1 cellular context compared by ENCODE assay signal in the genomic region with DNA sequence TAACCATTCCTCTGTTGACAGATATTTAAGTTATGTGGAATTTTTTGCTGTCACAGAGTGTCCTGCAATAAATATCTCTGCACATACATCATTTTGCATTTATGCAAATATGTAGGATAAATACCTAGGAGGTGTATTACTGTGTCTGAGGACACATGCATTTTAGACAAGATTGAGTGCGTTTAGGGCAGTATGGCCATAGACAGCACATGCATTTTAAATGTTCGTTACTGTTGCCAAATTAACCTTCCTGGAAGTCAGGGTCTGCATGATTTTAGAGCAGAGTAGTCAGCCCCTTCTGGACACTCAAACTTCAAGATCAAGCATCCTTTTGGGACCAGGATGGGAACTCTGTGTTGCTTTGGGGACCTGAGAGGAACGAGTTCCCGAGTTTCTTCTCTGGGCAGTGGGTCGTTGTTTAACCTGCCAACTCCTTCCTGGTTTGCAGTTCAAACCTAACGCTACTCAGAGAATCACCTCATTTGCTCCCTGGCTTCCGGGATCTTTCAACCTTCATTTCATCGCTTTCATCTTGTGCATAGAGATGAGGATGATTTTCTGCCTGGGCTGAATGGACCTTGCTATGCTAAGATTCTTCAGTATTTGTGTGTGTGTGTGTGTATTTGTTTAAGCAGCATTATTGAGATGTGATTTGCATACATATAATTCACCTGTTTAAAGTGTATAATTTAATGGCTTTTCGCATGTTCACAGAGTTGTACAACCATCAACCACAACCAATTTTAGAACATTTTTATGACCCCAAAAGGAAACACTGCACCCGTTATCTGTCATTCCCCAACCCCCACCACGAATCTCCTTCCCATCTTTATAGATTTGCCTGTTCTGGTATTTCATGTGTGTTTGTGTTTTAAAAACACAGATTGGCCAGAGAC.
TF ChIP-seq lines count a peak whose summit lies in the region.

No MANE protein-coding gene starts in this region.

TF ChIP-seq in HepG2, 621 proteins besides CTCF, POLR2A, EP300 and RAD21 (continued from another document):
- TF ChIP-seq ARID4A (CRISPR knock-in tag; IDR thresholded peaks at IDR 0.05; ENCODE audit: borderline replicate concordance): no peak
- TF ChIP-seq CENPT (CRISPR knock-in tag; IDR thresholded peaks at IDR 0.05; ENCODE audit: low read depth): no peak
- peak; percentile 63 for TF ChIP-seq ELF1 (CRISPR knock-in tag; IDR thresholded peaks at IDR 0.05)
- TF ChIP-seq, protein P1, sequence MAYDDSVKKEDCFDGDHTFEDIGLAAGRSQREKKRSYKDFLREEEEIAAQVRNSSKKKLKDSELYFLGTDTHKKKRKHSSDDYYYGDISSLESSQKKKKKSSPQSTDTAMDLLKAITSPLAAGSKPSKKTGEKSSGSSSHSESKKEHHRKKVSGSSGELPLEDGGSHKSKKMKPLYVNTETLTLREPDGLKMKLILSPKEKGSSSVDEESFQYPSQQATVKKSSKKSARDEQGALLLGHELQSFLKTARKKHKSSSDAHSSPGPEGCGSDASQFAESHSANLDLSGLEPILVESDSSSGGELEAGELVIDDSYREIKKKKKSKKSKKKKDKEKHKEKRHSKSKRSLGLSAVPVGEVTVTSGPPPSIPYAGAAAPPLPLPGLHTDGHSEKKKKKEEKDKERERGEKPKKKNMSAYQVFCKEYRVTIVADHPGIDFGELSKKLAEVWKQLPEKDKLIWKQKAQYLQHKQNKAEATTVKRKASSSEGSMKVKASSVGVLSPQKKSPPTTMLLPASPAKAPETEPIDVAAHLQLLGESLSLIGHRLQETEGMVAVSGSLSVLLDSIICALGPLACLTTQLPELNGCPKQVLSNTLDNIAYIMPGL (CRISPR knock-in tag; IDR thresholded peaks at IDR 0.05; ENCODE audit: borderline replicate concordance in 1 of 2, low read depth in 1 of 2): 0 out of 4 replicates have a peak, but pooled peaks of 1 of the 2 experiments have one; percentile 20
- TF ChIP-seq ELF3 (CRISPR knock-in tag; IDR thresholded peaks at IDR 0.05): peak; percentile 59
- no peak for TF ChIP-seq SIX4 (CRISPR knock-in tag; IDR thresholded peaks at IDR 0.05)
- TF ChIP-seq, protein P2, sequence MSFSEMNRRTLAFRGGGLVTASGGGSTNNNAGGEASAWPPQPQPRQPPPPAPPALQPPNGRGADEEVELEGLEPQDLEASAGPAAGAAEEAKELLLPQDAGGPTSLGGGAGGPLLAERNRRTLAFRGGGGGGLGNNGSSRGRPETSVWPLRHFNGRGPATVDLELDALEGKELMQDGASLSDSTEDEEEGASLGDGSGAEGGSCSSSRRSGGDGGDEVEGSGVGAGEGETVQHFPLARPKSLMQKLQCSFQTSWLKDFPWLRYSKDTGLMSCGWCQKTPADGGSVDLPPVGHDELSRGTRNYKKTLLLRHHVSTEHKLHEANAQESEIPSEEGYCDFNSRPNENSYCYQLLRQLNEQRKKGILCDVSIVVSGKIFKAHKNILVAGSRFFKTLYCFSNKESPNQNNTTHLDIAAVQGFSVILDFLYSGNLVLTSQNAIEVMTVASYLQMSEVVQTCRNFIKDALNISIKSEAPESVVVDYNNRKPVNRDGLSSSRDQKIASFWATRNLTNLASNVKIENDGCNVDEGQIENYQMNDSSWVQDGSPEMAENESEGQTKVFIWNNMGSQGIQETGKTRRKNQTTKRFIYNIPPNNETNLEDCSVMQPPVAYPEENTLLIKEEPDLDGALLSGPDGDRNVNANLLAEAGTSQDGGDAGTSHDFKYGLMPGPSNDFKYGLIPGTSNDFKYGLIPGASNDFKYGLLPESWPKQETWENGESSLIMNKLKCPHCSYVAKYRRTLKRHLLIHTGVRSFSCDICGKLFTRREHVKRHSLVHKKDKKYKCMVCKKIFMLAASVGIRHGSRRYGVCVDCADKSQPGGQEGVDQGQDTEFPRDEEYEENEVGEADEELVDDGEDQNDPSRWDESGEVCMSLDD (CRISPR knock-in tag; IDR thresholded peaks at IDR 0.05; ENCODE audit: borderline replicate concordance): no peak
- no peak for TF ChIP-seq ZNF792 (CRISPR knock-in tag; IDR thresholded peaks at IDR 0.05)
